ENCODE assay signal across 8 cellular contexts in genomic region chr11:74948546-74948897, GRCh38. TPM values are rescaled to one million over a fixed set of nuclear protein-coding genes. Genes with fewer than 3 reads are reported as not detected.
DNase-seq lines count a peak whose midpoint lies in the region; ATAC-seq and TF ChIP-seq lines count a peak whose summit lies in the region.

No MANE protein-coding gene starts in this region.

- H3K79me2 ChIP-seq in MM.1S (ENCODE audit: low read length), result peaks cover 75% of the 10 kb centered on the region

- H3K79me1 ChIP-seq in mesenchymal stem cell (replicated peaks; ENCODE audit: low read length, poor library complexity, severe bottlenecking), result peaks cover 3% of the 10 kb centered on the region

- H3K14ac ChIP-seq in mesenchymal stem cell (ENCODE audit: low read length in 2 of 2), result no peak overlapping the region

- 2% methylated on average over 9 of the region's 9 CpGs for WGBS in mesenchymal stem cell
- 0% methylated on average over 9 of the region's 9 CpGs for WGBS in aorta, 2 donors

- no peaks in the 10 kb centered on the region for H3K9me2 ChIP-seq in MM.1S (replicated peaks; ENCODE audit: insufficient read depth, low read length)

- intact Hi-C loops in aorta (cut with DNase I), result loop anchor here in 1 of 2 donors (2.0 kb wide), 1 partner anchor 40 kb away; the partner anchor contains the start of gene NEU3

- peak overlapping the region; percentile 80 for H2AFZ ChIP-seq in MM.1S (ENCODE audit: low read length)
- peak overlapping the region; percentile 43 for H2AFZ ChIP-seq in mesenchymal stem cell (ENCODE audit: low read depth, low read length)

- no peak overlapping the region for H2AK5ac ChIP-seq in mesenchymal stem cell (ENCODE audit: low read length, severe bottlenecking)

- ATAC-seq in GM21529 (IDR thresholded peaks at IDR 0.05; ENCODE audit: unreplicated experiment) (peak; percentile 9), aorta (ENCODE audit: low FRiP score) (peak; percentile 52), GM21390 (IDR thresholded peaks at IDR 0.05; ENCODE audit: unreplicated experiment) (no peak)

- H2BK15ac ChIP-seq in mesenchymal stem cell (ENCODE audit: low read depth, poor library complexity, severe bottlenecking), result no peak overlapping the region

- no peak overlapping the region for H2BK5ac ChIP-seq in mesenchymal stem cell (ENCODE audit: low read depth, low read length, poor library complexity, severe bottlenecking)

- DNase-seq in DMS53 treated with DMSO at 0.1 percent for 48 hours (lab: John Stamatoyannopoulos, UW; ENCODE audit: unreplicated experiment) (peak; percentile 67), MM.1S (no peak), cerebellar cortex (ENCODE audit: low spot score) (peak; percentile 45), mesenchymal stem cell (no peak), aorta (no peak)
- DNase-seq in activated CD4-positive, alpha-beta T cell treated with anti-CD3 and anti-CD28 coated beads, Interleukin-2, amount 50 U/mL, for 48 hours, result no peak

- no peak overlapping the region for H2BK12ac ChIP-seq in mesenchymal stem cell (ENCODE audit: low read length in 2 of 2)

- peaks cover 41% of the 10 kb centered on the region for H3F3A ChIP-seq in MM.1S (ENCODE audit: insufficient read depth, low read length)

- no peak overlapping the region for H4K91ac ChIP-seq in mesenchymal stem cell (ENCODE audit: low read length)

- H4K20me1 ChIP-seq in MM.1S (ENCODE audit: insufficient read depth, low read length), result no peaks in the 10 kb centered on the region

- no peaks in the 10 kb centered on the region for H3K9me3 ChIP-seq in MM.1S (replicated peaks; ENCODE audit: insufficient read depth, low read length)
- no peaks in the 10 kb centered on the region for H3K9me3 ChIP-seq in mesenchymal stem cell (ENCODE audit: control insufficient read depth, low read length)
- no peaks in the 10 kb centered on the region for H3K9me3 ChIP-seq in aorta (ENCODE audit: control insufficient read depth, low read length)

- no peak overlapping the region for H4K8ac ChIP-seq in mesenchymal stem cell (ENCODE audit: low read length)

- H3K36me3 ChIP-seq in MM.1S (replicated peaks; ENCODE audit: insufficient read depth, low read length), result no peaks in the 10 kb centered on the region
- H3K36me3 ChIP-seq in mesenchymal stem cell (ENCODE audit: control insufficient read depth in 1 of 2, insufficient read depth in 2 of 2, low read depth in 1 of 2, low read length in 2 of 2), result peaks cover 0 to 20% of the 10 kb centered on the region in 2 experiments
- H3K36me3 ChIP-seq in aorta (ENCODE audit: control insufficient read depth in 1 of 2, insufficient read depth in 2 of 2, low read length in 1 of 2), result no peaks in the 10 kb centered on the region

- no peak overlapping the region for H3K23ac ChIP-seq in mesenchymal stem cell (ENCODE audit: low read length in 2 of 2)

- H3K4me2 ChIP-seq in MM.1S (ENCODE audit: low read depth, low read length) (peak overlapping the region; percentile 59), mesenchymal stem cell (ENCODE audit: low read length, poor library complexity, severe bottlenecking) (peak overlapping the region; percentile 44)

- peak overlapping the region; percentile 97; the same call in 1 of the 2 replicates for H3K27ac ChIP-seq in MM.1S (ENCODE audit: low read length)
- H3K27ac ChIP-seq in mesenchymal stem cell (ENCODE audit: low read length, poor library complexity, severe bottlenecking), result no peak overlapping the region
- peak overlapping the region in 1 of 2 donors; percentile 66 for H3K27ac ChIP-seq in aorta (ENCODE audit: low read depth in 1 of 2, low read length in 2 of 2)

- no peak for TF ChIP-seq CTCF in MM.1S (IDR thresholded peaks at IDR 0.05; ENCODE audit: low read length)

- H2BK120ac ChIP-seq in mesenchymal stem cell (ENCODE audit: low read depth, low read length), result no peak overlapping the region

- H3K9ac ChIP-seq in MM.1S (ENCODE audit: low read length) (peak overlapping the region; percentile 99), mesenchymal stem cell (ENCODE audit: low read length) (peak overlapping the region; percentile 99)

- H3K4me3 ChIP-seq in MM.1S (ENCODE audit: low read length) (peak overlapping the region; percentile 93), mesenchymal stem cell (ENCODE audit: insufficient read depth in 1 of 2, low read depth in 1 of 2, low read length in 2 of 2) (peak overlapping the region; percentile 78 to 99), aorta (ENCODE audit: low read length in 2 of 2) (peak overlapping the region; percentile 86)

- H3K4ac ChIP-seq in mesenchymal stem cell (ENCODE audit: low read depth in 1 of 2, low read length in 2 of 2), result no peak overlapping the region

- H3K4me1 ChIP-seq in MM.1S (ENCODE audit: low read length) (peaks cover 6% of the 10 kb centered on the region; the same call in 1 of the 2 replicates), mesenchymal stem cell (ENCODE audit: control insufficient read depth, insufficient read depth, low read depth, low read length) (peaks cover 6% of the 10 kb centered on the region), aorta (ENCODE audit: control insufficient read depth in 1 of 2, insufficient read depth in 2 of 2, low read length in 2 of 2) (peaks cover 4% of the 10 kb centered on the region in 2 donors)

- H3K18ac ChIP-seq in mesenchymal stem cell (ENCODE audit: low read depth in 1 of 2, low read length in 2 of 2), result peak overlapping the region; percentile 25 to 64

- no peaks in the 10 kb centered on the region for H3K27me3 ChIP-seq in MM.1S (replicated peaks; ENCODE audit: insufficient read depth, low read length)
- H3K27me3 ChIP-seq in mesenchymal stem cell (ENCODE audit: control insufficient read depth in 1 of 2, insufficient read depth in 1 of 2, low read length in 2 of 2), result no peaks in the 10 kb centered on the region
- no peaks in the 10 kb centered on the region for H3K27me3 ChIP-seq in aorta (ENCODE audit: control insufficient read depth in 1 of 2, insufficient read depth in 2 of 2, low read length in 1 of 2)

RNA-seq across cellular contexts. Expression of gene XRRA1, which starts 0.4 kb away (rescaled TPM):
- 4.7 TPM for polyA plus RNA-seq in mesenchymal stem cell (2013, experiment 1 of 2)
- 4.9 TPM for polyA plus RNA-seq in mesenchymal stem cell (2013, experiment 2 of 2)
- total RNA-seq in aorta, result 10 to 100 TPM; 14.9 to 23.4 TPM
- 1 to 10 TPM; 2.0 to 2.5 TPM for polyA plus RNA-seq in aorta

RNA-seq across cellular contexts. Expression of gene SPCS2, which starts 0.5 kb away (rescaled TPM):
- 106 TPM for polyA plus RNA-seq in mesenchymal stem cell (2013, experiment 1 of 2)
- polyA plus RNA-seq in mesenchymal stem cell (2013, experiment 2 of 2), result 105 TPM
- total RNA-seq in aorta, result 100 to 1,000 TPM; 126 to 134 TPM
- 100 to 1,000 TPM in 1 of 2 donors, 10 to 100 TPM in 1; 78.1 to 120 TPM for polyA plus RNA-seq in aorta

RNA-seq across cellular contexts. Expression of gene NEU3, which starts 40.2 kb away (rescaled TPM):
- 3.6 TPM for polyA plus RNA-seq in mesenchymal stem cell (2013, experiment 1 of 2)
- 3.0 TPM for polyA plus RNA-seq in mesenchymal stem cell (2013, experiment 2 of 2)
- total RNA-seq in aorta, result 10 to 100 TPM; 10.1 to 13.7 TPM
- polyA plus RNA-seq in aorta, result 1 to 10 TPM; 1.4 to 3.6 TPM

Comparison
In these comparisons a context has a peak if more than half of its experiments do, and no peak if none do; other contexts are left out.
1. DNase-seq: peak in DMS53 treated with DMSO at 0.1 percent for 48 hours (single experiment) and cerebellar cortex (single experiment); none in MM.1S (single experiment), mesenchymal stem cell (single experiment), aorta (0 of 2) and activated CD4-positive, alpha-beta T cell treated with anti-CD3 and anti-CD28 coated beads, Interleukin-2, amount 50 U/mL, for 48 hours (0 of 2).
2. Peak in every context shown above with its lines, with median percentiles within 50 percentile points of each other: H3K4me3 ChIP-seq.